Comparison of ENCODE assay signal across 34 cellular contexts in genomic region chr11:89420981-89421380, GRCh38.
"Had no signal": no experiment of that assay in that cellular context is flagged by ENCODE, and none has a peak within 500 bp of the region (broad histone marks: within the 10 kb centered on the region; RNA-seq: fewer than 3 reads in every experiment).

No MANE protein-coding gene starts in this region.

- H3K9me3 ChIP-seq: body of pancreas, breast epithelium had no signal

- H3K27me3 ChIP-seq: body of pancreas, breast epithelium had no signal

- H3K4me2 ChIP-seq: KMS-11 had no signal

- H3K27me3 Mint-ChIP-seq: activated CD4-positive, alpha-beta memory T cell treated with anti-CD3 and anti-CD28 coated beads, Interleukin-2, amount 10 ng/mL, durations not matched to agents 7 days and 5 days; activated CD8-positive, alpha-beta memory T cell treated with anti-CD3 and anti-CD28 coated beads, Interleukin-2, amount 10 ng/mL, durations not matched to agents 7 days and 5 days; activated naive CD4-positive, alpha-beta T cell treated with anti-CD3 and anti-CD28 coated beads, Interleukin-2, amount 10 ng/mL, durations not matched to agents 7 days and 5 days; activated naive CD8-positive, alpha-beta T cell; activated naive CD8-positive, alpha-beta T cell treated with anti-CD3 and anti-CD28 coated beads, Interleukin-2, amount 50 U/mL, for 24 hours; T-cell had no signal

- H3K9me3 Mint-ChIP-seq: activated CD4-positive, alpha-beta memory T cell treated with anti-CD3 and anti-CD28 coated beads, Interleukin-2, amount 10 ng/mL, durations not matched to agents 7 days and 5 days; activated naive CD4-positive, alpha-beta T cell treated with anti-CD3 and anti-CD28 coated beads, Interleukin-2, amount 10 ng/mL, durations not matched to agents 7 days and 5 days; activated naive CD8-positive, alpha-beta T cell treated with anti-CD3 and anti-CD28 coated beads, Interleukin-2, amount 50 U/mL, for 24 hours; T-cell had no signal

- H3K27ac ChIP-seq: body of pancreas, breast epithelium, KMS-11, RWPE1, WERI-Rb-1 had no signal

- H3K27ac Mint-ChIP-seq: activated CD4-positive, alpha-beta memory T cell treated with anti-CD3 and anti-CD28 coated beads, Interleukin-2, amount 10 ng/mL, durations not matched to agents 7 days and 5 days; activated CD8-positive, alpha-beta memory T cell treated with anti-CD3 and anti-CD28 coated beads, Interleukin-2, amount 10 ng/mL, durations not matched to agents 7 days and 5 days; activated naive CD4-positive, alpha-beta T cell treated with anti-CD3 and anti-CD28 coated beads, Interleukin-2, amount 10 ng/mL, durations not matched to agents 7 days and 5 days; activated naive CD8-positive, alpha-beta T cell; activated naive CD8-positive, alpha-beta T cell treated with anti-CD3 and anti-CD28 coated beads, Interleukin-2, amount 50 U/mL, for 24 hours; T-cell had no signal

- H3K36me3 ChIP-seq: breast epithelium, WERI-Rb-1 had no signal

- H3K36me3 Mint-ChIP-seq: activated CD8-positive, alpha-beta memory T cell treated with anti-CD3 and anti-CD28 coated beads, Interleukin-2, amount 10 ng/mL, durations not matched to agents 7 days and 5 days; activated naive CD4-positive, alpha-beta T cell treated with anti-CD3 and anti-CD28 coated beads, Interleukin-2, amount 10 ng/mL, durations not matched to agents 7 days and 5 days; activated naive CD8-positive, alpha-beta T cell; T-cell had no signal

- DNase-seq: activated CD4-positive, alpha-beta memory T cell treated with anti-CD3 and anti-CD28 coated beads, Interleukin-2, amount 10 ng/mL, durations not matched to agents 7 days and 5 days; activated CD4-positive, alpha-beta T cell treated with anti-CD3 and anti-CD28 coated beads for 1 hour; activated CD4-positive, alpha-beta T cell treated with anti-CD3 and anti-CD28 coated beads for 48 hours; activated CD4-positive, CD25-positive, alpha-beta regulatory T cell; activated CD8-positive, alpha-beta memory T cell treated with anti-CD3 and anti-CD28 coated beads for 24 hours; activated CD8-positive, alpha-beta memory T cell treated with anti-CD3 and anti-CD28 coated beads, Interleukin-2, amount 10 ng/mL, durations not matched to agents 7 days and 5 days; activated CD8-positive, alpha-beta memory T cell treated with anti-CD3 and anti-CD28 coated beads, Interleukin-2, amount 50 U/mL, for 48 hours; activated effector memory CD4-positive, alpha-beta T cell treated with Interleukin-2 at 50 U/mL for 16 hours; activated naive CD4-positive, alpha-beta T cell treated with anti-CD3 and anti-CD28 coated beads, Interleukin-2, amount 10 ng/mL, durations not matched to agents 7 days and 5 days; activated naive CD8-positive, alpha-beta T cell treated with anti-CD3 and anti-CD28 coated beads, Interleukin-2, amount 50 U/mL, for 24 hours; activated T-cell treated with anti-CD3 and anti-CD28 coated beads, Interleukin-2, amount 50 U/mL, for 48 hours; amniotic stem cell; body of pancreas; NCI-H1105; NCI-H1436; NCI-H1694 treated with DMSO at 0.1 percent for 48 hours; NCI-H2029; NCI-H2171 treated with DMSO at 0.1 percent for 48 hours; NCI-H2227 treated with DMSO at 0.1 percent for 48 hours; NCI-H446; NCI-H510A treated with DMSO at 0.1 percent for 48 hours; NCI-H526 treated with DMSO at 0.1 percent for 48 hours; NCI-H82; NK-92 treated with Interleukin-12 subunit alpha and Interleukin-12 subunit beta, amount 100 ng/mL, for 24 hours; PC-3; SIG-M5; T-cell; T-helper 2 cell; T-helper 9 cell; WERI-Rb-1 had no signal

- H3K4me3 ChIP-seq: body of pancreas, breast epithelium had no signal

- H3K4me1 Mint-ChIP-seq: activated CD4-positive, alpha-beta memory T cell treated with anti-CD3 and anti-CD28 coated beads, Interleukin-2, amount 10 ng/mL, durations not matched to agents 7 days and 5 days; activated CD8-positive, alpha-beta memory T cell treated with anti-CD3 and anti-CD28 coated beads, Interleukin-2, amount 10 ng/mL, durations not matched to agents 7 days and 5 days; activated naive CD4-positive, alpha-beta T cell treated with anti-CD3 and anti-CD28 coated beads, Interleukin-2, amount 10 ng/mL, durations not matched to agents 7 days and 5 days; activated naive CD8-positive, alpha-beta T cell treated with anti-CD3 and anti-CD28 coated beads, Interleukin-2, amount 50 U/mL, for 24 hours; T-cell had no signal

- H3K4me3 Mint-ChIP-seq: activated CD4-positive, alpha-beta memory T cell treated with anti-CD3 and anti-CD28 coated beads, Interleukin-2, amount 10 ng/mL, durations not matched to agents 7 days and 5 days; activated CD8-positive, alpha-beta memory T cell treated with anti-CD3 and anti-CD28 coated beads, Interleukin-2, amount 10 ng/mL, durations not matched to agents 7 days and 5 days; activated naive CD4-positive, alpha-beta T cell treated with anti-CD3 and anti-CD28 coated beads, Interleukin-2, amount 10 ng/mL, durations not matched to agents 7 days and 5 days; activated naive CD8-positive, alpha-beta T cell; activated naive CD8-positive, alpha-beta T cell treated with anti-CD3 and anti-CD28 coated beads, Interleukin-2, amount 50 U/mL, for 24 hours; T-cell had no signal

- H3K4me1 ChIP-seq: body of pancreas, breast epithelium had no signal
